Comparison of ENCODE assay signal across 8 cellular contexts in genomic region chr20:46128310-46129151, GRCh38. TPM values are rescaled to one million over a fixed set of nuclear protein-coding genes. Genes with fewer than 3 reads are reported as not detected.
DNase-seq lines count a peak whose midpoint lies in the region; ATAC-seq and TF ChIP-seq lines count a peak whose summit lies in the region.

No MANE protein-coding gene starts in this region.

- H3K4me3 ChIP-seq in HCT116 (replicated peaks in 1 of 2; ENCODE audit: low read depth in 1 of 2, low read length in 2 of 2) (no peak overlapping the region), WERI-Rb-1 (ENCODE audit: low read depth, low read length) (no peak overlapping the region)
- H3K4me3 ChIP-seq in CD8-positive, alpha-beta memory T cell (ENCODE audit: low read length): no peak overlapping the region

- no peak overlapping the region for H3K4me2 ChIP-seq in HCT116 (ENCODE audit: low read length)

- peaks cover 0 to 18% (median 0%) of the 10 kb centered on the region in 3 donors for H3K36me3 Mint-ChIP-seq in CD8-positive, alpha-beta memory T cell

- no peak overlapping the region for H2AFZ ChIP-seq in HCT116 (ENCODE audit: low read depth, low read length, poor library complexity, severe bottlenecking)

- TF ChIP-seq RAD21 in HCT116 (IDR thresholded peaks at IDR 0.05; ENCODE audit: low read depth): peak; percentile 67

- CTCF ChIA-PET in HCT116 (lab: Charles Lee): interaction anchor here (0.5 to 2.0 kb wide), 13 partner anchors 9 to 357 kb away, joined by 3 to 17 read pairs (median 4); partner anchors contain the start of gene CDH22
- CTCF ChIA-PET in CD8-positive, alpha-beta memory T cell (lab: Charles Lee): no interaction called here

- no peak overlapping the region for H3K4me3 Mint-ChIP-seq in CD8-positive, alpha-beta memory T cell

- H3K36me3 ChIP-seq in HCT116 (ENCODE audit: control insufficient read depth in 1 of 2, insufficient read depth in 2 of 2, low read length in 2 of 2) (peaks cover 3 to 9% of the 10 kb centered on the region in 2 experiments; a peak in 2 of 4 replicates), WERI-Rb-1 (no peaks in the 10 kb centered on the region)
- H3K36me3 ChIP-seq in CD8-positive, alpha-beta memory T cell (ENCODE audit: insufficient read depth, low read length): no peaks in the 10 kb centered on the region

- H3K27ac Mint-ChIP-seq in CD8-positive, alpha-beta memory T cell: no peak overlapping the region

- no peaks in the 10 kb centered on the region for H3K9me3 ChIP-seq in HCT116 (ENCODE audit: control insufficient read depth in 1 of 2, insufficient read depth in 1 of 2, low read depth in 1 of 2, low read length in 2 of 2)
- no peaks in the 10 kb centered on the region for H3K9me3 ChIP-seq in WERI-Rb-1 (ENCODE audit: severe bottlenecking)
- H3K9me3 ChIP-seq in CD8-positive, alpha-beta memory T cell (ENCODE audit: low read length): no peaks in the 10 kb centered on the region

- peaks cover 0 to 6% (median 0%) of the 10 kb centered on the region in 3 donors for H3K4me1 Mint-ChIP-seq in CD8-positive, alpha-beta memory T cell

- peak; percentile 63 for ATAC-seq in HCT116
- ATAC-seq in GM21360 (IDR thresholded peaks at IDR 0.05; ENCODE audit: unreplicated experiment): no peak
- no peak for ATAC-seq in GM18868 (IDR thresholded peaks at IDR 0.05; ENCODE audit: unreplicated experiment)

- DNase-seq in Ammon's horn (ENCODE audit: low spot score): peak; percentile 32
- no peak for DNase-seq in HCT116 (ENCODE audit: low read depth, low spot score)
- DNase-seq in WERI-Rb-1: peak; percentile 85
- DNase-seq in iris pigment epithelial cell (ENCODE audit: low read depth): peak; percentile 9
- no peak for DNase-seq in HPDE6-E6E7 (ENCODE audit: extremely low spot score)
- DNase-seq in CD8-positive, alpha-beta memory T cell: no peak

- no peaks in the 10 kb centered on the region for H3K4me1 ChIP-seq in HCT116 (ENCODE audit: control insufficient read depth in 1 of 2, insufficient read depth in 2 of 2, low read length in 2 of 2)
- no peaks in the 10 kb centered on the region for H3K4me1 ChIP-seq in CD8-positive, alpha-beta memory T cell (ENCODE audit: insufficient read depth, low read length)

- H3K9me3 Mint-ChIP-seq in CD8-positive, alpha-beta memory T cell: no peaks in the 10 kb centered on the region

- RAD21 ChIA-PET in HCT116 (lab: Charles Lee; ENCODE audit: low non-redundant PET in 1 of 2, low total read pairs in 2 of 2, uncharacterized antibody in 2 of 2, unreplicated experiment in 2 of 2): interaction anchor here (0.6 to 1.1 kb wide), 6 partner anchors 106 to 310 kb away, joined by 3 to 6 read pairs (median 4); no protein-coding TSS in a partner anchor

- POLR2A ChIA-PET in HCT116 (lab: Charles Lee): no interaction called here
- POLR2A ChIA-PET in CD8-positive, alpha-beta memory T cell (lab: Charles Lee): no interaction called here

- intact Hi-C loops in HCT116 (cut with micrococcal nuclease): loop anchor here (1.0 kb wide), 1 partner anchor 310 kb away; no protein-coding TSS in a partner anchor

- H3K27me3 ChIP-seq in HCT116 (ENCODE audit: insufficient read depth, low read length) (0 out of 2 replicates have a peak, but pooled peaks cover 12% of the 10 kb centered on the region), WERI-Rb-1 (ENCODE audit: insufficient read depth, low read depth, severe bottlenecking) (no peaks in the 10 kb centered on the region)
- peaks cover 6% of the 10 kb centered on the region for H3K27me3 ChIP-seq in CD8-positive, alpha-beta memory T cell (ENCODE audit: insufficient read depth, low read length, poor library complexity, severe bottlenecking)

- H3K9ac ChIP-seq in HCT116 (ENCODE audit: low read length): no peak overlapping the region

- no peaks in the 10 kb centered on the region for H3K79me2 ChIP-seq in HCT116 (ENCODE audit: insufficient read depth, low read length)

- BruUV-seq in HCT116 (replicated peaks; lab: Mats Ljungman, UMichigan): no TSS peak

- TF ChIP-seq CTCF in HCT116 (IDR thresholded peaks at IDR 0.05 in 2 of 3, conservative IDR thresholded peaks at IDR 0.05 in 1 of 3; ENCODE audit: borderline replicate concordance in 1 of 3, insufficient read depth in 1 of 3, low read depth in 2 of 3, low read length in 2 of 3) (peak; percentile 47 to 84 (median 78); a peak in 5 of 6 replicates), WERI-Rb-1 (IDR thresholded peaks at IDR 0.05; ENCODE audit: low read depth, low read length) (peak; percentile 84)

- peaks cover 27 to 33% of the 10 kb centered on the region in 2 donors for H3K27me3 Mint-ChIP-seq in CD8-positive, alpha-beta memory T cell

- no peaks in the 10 kb centered on the region for H3K9me2 ChIP-seq in HCT116 (ENCODE audit: insufficient read depth)

- H4K20me1 ChIP-seq in HCT116 (ENCODE audit: insufficient read depth): no peaks in the 10 kb centered on the region

- H3K27ac ChIP-seq in HCT116 (ENCODE audit: low read depth, low read length) (no peak overlapping the region), WERI-Rb-1 (no peak overlapping the region)
- H3K27ac ChIP-seq in CD8-positive, alpha-beta memory T cell (ENCODE audit: low read depth, low read length): no peak overlapping the region

- no peak for TF ChIP-seq POLR2A in HCT116 (IDR thresholded peaks at IDR 0.05; ENCODE audit: borderline replicate concordance, extremely low read depth, insufficient read depth, insufficient read length)

TF ChIP-seq in HCT116, 20 proteins besides CTCF, POLR2A, EP300 and RAD21:
- TF ChIP-seq ATF3 (IDR thresholded peaks at IDR 0.05) (no peak), CBX3 (IDR thresholded peaks at IDR 0.05; ENCODE audit: low read depth) (no peak), ZBTB33 (IDR thresholded peaks at IDR 0.05; ENCODE audit: extremely low read depth, insufficient replicate concordance, low read length) (no peak), JUND (IDR thresholded peaks at IDR 0.05) (no peak), EZH2 (IDR thresholded peaks at IDR 0.05) (no peak)

RNA-seq across cellular contexts. Expression of gene CD40, which starts 10.4 kb away (rescaled TPM):
- total RNA-seq in HCT116 (2021; ENCODE audit: unreplicated experiment): 21.3 TPM
- 29.4 and 30.2 TPM in 2 replicates for polyA plus RNA-seq in HCT116 (2012)
- 1 to 10 TPM; 3.5 to 4.1 TPM for total RNA-seq in CD8-positive, alpha-beta memory T cell
- 2.8 TPM for polyA plus RNA-seq in CD8-positive, alpha-beta memory T cell

RNA-seq across cellular contexts. Expression of gene NCOA5, which starts 38.8 kb away (rescaled TPM):
- 31.6 TPM for total RNA-seq in HCT116 (2021; ENCODE audit: unreplicated experiment)
- 10.8 and 17.9 TPM in 2 replicates for polyA plus RNA-seq in HCT116 (2012)
- 10 to 100 TPM; 34.9 to 36.9 TPM for total RNA-seq in CD8-positive, alpha-beta memory T cell
- 28.7 TPM for polyA plus RNA-seq in CD8-positive, alpha-beta memory T cell

Comparison
In these comparisons a context has a peak if more than half of its experiments do, and no peak if none do; other contexts are left out.
1. DNase-seq: peak in Ammon's horn (single experiment), WERI-Rb-1 (single experiment) and iris pigment epithelial cell (single experiment); none in HCT116 (single experiment), HPDE6-E6E7 (single experiment) and CD8-positive, alpha-beta memory T cell (0 of 5).